1 cellular context compared by ENCODE assay signal in genomic region chr3:157088506-157089454, GRCh38.
TF ChIP-seq lines count a peak whose summit lies in the region.

No MANE protein-coding gene starts in this region.

TF ChIP-seq in WTC11, 78 proteins besides CTCF, POLR2A, EP300 and RAD21 (continued from another document and continues in another):
- TF ChIP-seq ETV6 (CRISPR knock-in tag; IDR thresholded peaks at IDR 0.05) = peak; percentile 86; the same call in 1 of the 2 replicates
- peak; percentile 87 for TF ChIP-seq FOXP4 (CRISPR knock-in tag; IDR thresholded peaks at IDR 0.05)
- 0 out of 2 replicates have a peak, but pooled peaks have one; percentile 58 for TF ChIP-seq ZNF219 (CRISPR knock-in tag; IDR thresholded peaks at IDR 0.05; ENCODE audit: borderline replicate concordance)
- no peak for TF ChIP-seq TCF7 (CRISPR knock-in tag; IDR thresholded peaks at IDR 0.05; ENCODE audit: low read depth)
- TF ChIP-seq ZNF121 (CRISPR knock-in tag; IDR thresholded peaks at IDR 0.05) = no peak; the same call in 1 of the 2 replicates
- no peak for TF ChIP-seq CDX4 (CRISPR knock-in tag; IDR thresholded peaks at IDR 0.05; ENCODE audit: borderline replicate concordance)
- TF ChIP-seq ZBTB21 (CRISPR knock-in tag; IDR thresholded peaks at IDR 0.05; ENCODE audit: borderline replicate concordance) = no peak; the same call in 1 of the 2 replicates
- peak; percentile 49 for TF ChIP-seq SP1 (CRISPR knock-in tag; conservative IDR thresholded peaks at IDR 0.05)
- TF ChIP-seq PREB (CRISPR knock-in tag; IDR thresholded peaks at IDR 0.05; ENCODE audit: borderline replicate concordance) = no peak
- TF ChIP-seq ZNF281 (CRISPR knock-in tag; IDR thresholded peaks at IDR 0.05) = 0 out of 2 replicates have a peak, but pooled peaks have one; percentile 67
- no peak for TF ChIP-seq EMX1 (CRISPR knock-in tag; IDR thresholded peaks at IDR 0.05)
- TF ChIP-seq ZSCAN18 (CRISPR knock-in tag; IDR thresholded peaks at IDR 0.05) = no peak
- peak; percentile 95 for TF ChIP-seq TEAD1 (CRISPR knock-in tag; IDR thresholded peaks at IDR 0.05)
- TF ChIP-seq MLX (CRISPR knock-in tag; IDR thresholded peaks at IDR 0.05) = no peak
- peak; percentile 88 for TF ChIP-seq CREB1 (CRISPR knock-in tag; IDR thresholded peaks at IDR 0.05)
- no peak for TF ChIP-seq IRF2 (CRISPR knock-in tag; IDR thresholded peaks at IDR 0.05; ENCODE audit: borderline replicate concordance, low read depth)
- TF ChIP-seq GRHL2 (CRISPR knock-in tag; IDR thresholded peaks at IDR 0.05; ENCODE audit: insufficient replicate concordance, severe bottlenecking) = no peak
- TF ChIP-seq ATF6 (CRISPR knock-in tag; IDR thresholded peaks at IDR 0.05) = no peak
- TF ChIP-seq AR (CRISPR knock-in tag; IDR thresholded peaks at IDR 0.05) = no peak
- TF ChIP-seq JUN (CRISPR knock-in tag; IDR thresholded peaks at IDR 0.05) = no peak
- 0 out of 2 replicates have a peak, but pooled peaks have one; percentile 94 for TF ChIP-seq E2F5 (CRISPR knock-in tag; IDR thresholded peaks at IDR 0.05)
- TF ChIP-seq CREM (CRISPR knock-in tag; IDR thresholded peaks at IDR 0.05) = peak; percentile 71; the same call in 1 of the 2 replicates
- no peak for TF ChIP-seq NR3C1 (CRISPR knock-in tag; conservative IDR thresholded peaks at IDR 0.05; ENCODE audit: low read depth)
- peak; percentile 65 for TF ChIP-seq GABPB1 (CRISPR knock-in tag; IDR thresholded peaks at IDR 0.05)
- TF ChIP-seq ZNF425 (CRISPR knock-in tag; conservative IDR thresholded peaks at IDR 0.05) = no peak
- 0 out of 2 replicates have a peak, but pooled peaks have one; percentile 28 for TF ChIP-seq E2F4 (CRISPR knock-in tag; IDR thresholded peaks at IDR 0.05; ENCODE audit: borderline replicate concordance, low read depth)
- no peak for TF ChIP-seq RORB (CRISPR knock-in tag; IDR thresholded peaks at IDR 0.05)
- TF ChIP-seq CBFB (CRISPR knock-in tag; IDR thresholded peaks at IDR 0.05; ENCODE audit: low read depth) = no peak
- peak; percentile 54; the same call in 1 of the 2 replicates for TF ChIP-seq ARID4B (CRISPR knock-in tag; IDR thresholded peaks at IDR 0.05; ENCODE audit: borderline replicate concordance)
- no peak for TF ChIP-seq ATF1 (CRISPR knock-in tag; IDR thresholded peaks at IDR 0.05)
- TF ChIP-seq SOX15 (CRISPR knock-in tag; IDR thresholded peaks at IDR 0.05) = no peak
